24 cellular contexts compared by ENCODE assay signal in the genomic region with DNA sequence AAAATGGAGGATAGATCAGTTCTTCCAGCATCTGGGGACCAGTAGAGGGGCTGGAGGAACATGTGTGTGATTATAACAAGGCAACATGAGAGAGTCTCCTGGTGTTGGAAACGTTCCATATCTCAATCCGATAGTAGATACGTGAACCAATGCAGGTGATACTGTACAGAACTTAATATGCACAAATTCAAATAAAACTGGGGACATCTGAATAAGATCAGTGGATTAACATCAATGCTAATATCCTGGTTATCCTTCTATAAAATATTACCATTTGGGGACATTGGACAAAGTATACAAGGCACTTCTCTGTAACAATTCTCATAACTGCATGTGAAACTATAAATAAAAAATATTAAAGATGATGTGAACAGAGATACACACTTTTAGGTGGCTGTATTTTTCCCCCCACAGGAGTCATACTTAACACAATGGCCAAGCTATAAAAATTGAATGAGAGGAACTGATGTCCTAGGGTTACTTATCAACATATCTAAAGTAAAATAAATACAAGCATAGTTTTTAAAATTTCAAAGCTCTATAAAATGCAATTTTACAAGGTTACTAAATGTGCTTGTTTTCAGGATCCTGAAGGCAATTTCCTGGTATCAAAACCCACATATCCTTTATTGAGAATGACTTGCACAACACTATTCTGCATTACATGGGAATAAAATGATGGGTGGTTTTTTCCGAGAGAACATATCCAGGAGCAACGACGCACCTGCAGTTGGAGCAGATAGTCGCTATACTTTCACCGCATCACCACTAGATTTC.
"Had no signal": no experiment of that assay in that cellular context is flagged by ENCODE, and none has a peak within 500 bp of the region (broad histone marks: within the 10 kb centered on the region; RNA-seq: fewer than 3 reads in every experiment).

No MANE protein-coding gene starts in this region.

- DNase-seq: dermis blood vessel endothelial cell; effector memory CD8-positive, alpha-beta T cell; heart left ventricle; kidney; pancreas; right cardiac atrium; sigmoid colon; stimulated activated CD4-positive, alpha-beta T cell treated with anti-CD3 and anti-CD28 coated beads, Interleukin-2, amount 100 ng/mL, for 24 hours; stimulated activated CD4-positive, alpha-beta T cell treated with anti-CD3 and anti-CD28 coated beads, Interleukin-4, amount 100 ng/mL, for 24 hours; stimulated activated naive CD4-positive, alpha-beta T cell treated with Interleukin-2 at 50 U/mL for 16 hours; stomach; thyroid gland had no signal

- H3K27ac ChIP-seq: coronary artery, gastroesophageal sphincter, heart left ventricle, hepatocyte, neutrophil, pancreas, sigmoid colon, stomach, thyroid gland had no signal

- H3K9me3 Mint-ChIP-seq: natural killer cell treated with Interleukin-12 subunit alpha and Interleukin-12 subunit beta and Interleukin-15 and Interleukin-18, amount 100 ng/mL, for 72 hours; stimulated activated effector memory CD8-positive, alpha-beta T cell treated with anti-CD3 and anti-CD28 coated beads, Interleukin-12 subunit alpha, Interleukin-12 subunit beta, amount 100 ng/mL, for 72 hours; type B pancreatic cell had no signal

- H3K79me2 ChIP-seq: hepatocyte had no signal

- H3K27ac Mint-ChIP-seq: effector memory CD8-positive, alpha-beta T cell; memory B cell; natural killer cell treated with Interleukin-12 subunit alpha and Interleukin-12 subunit beta and Interleukin-15 and Interleukin-18, amount 100 ng/mL, for 72 hours; progenitor cell of endocrine pancreas; stimulated activated effector memory CD8-positive, alpha-beta T cell treated with anti-CD3 and anti-CD28 coated beads, Interleukin-12 subunit alpha, Interleukin-12 subunit beta, amount 100 ng/mL, for 72 hours; type B pancreatic cell had no signal

- H2AFZ ChIP-seq: hepatocyte had no signal

- H3K4me1 ChIP-seq: gastroesophageal sphincter, pancreas, sigmoid colon, stomach, thyroid gland had no signal

- ATAC-seq: effector memory CD8-positive, alpha-beta T cell; gastroesophageal sphincter; heart left ventricle; left lobe of liver; natural killer cell treated with Interleukin-12 subunit alpha and Interleukin-12 subunit beta and Interleukin-15 and Interleukin-18, amount 100 ng/mL, for 72 hours; pancreas; stimulated activated effector memory CD8-positive, alpha-beta T cell treated with anti-CD3 and anti-CD28 coated beads, Interleukin-12 subunit alpha, Interleukin-12 subunit beta, amount 100 ng/mL, for 72 hours had no signal

- H3K36me3 Mint-ChIP-seq: memory B cell; natural killer cell treated with Interleukin-12 subunit alpha and Interleukin-12 subunit beta and Interleukin-15 and Interleukin-18, amount 100 ng/mL, for 72 hours; stimulated activated effector memory CD8-positive, alpha-beta T cell treated with anti-CD3 and anti-CD28 coated beads, Interleukin-12 subunit alpha, Interleukin-12 subunit beta, amount 100 ng/mL, for 72 hours; type B pancreatic cell had no signal

- H3K4me2 ChIP-seq: hepatocyte had no signal

- H3K27me3 Mint-ChIP-seq: effector memory CD8-positive, alpha-beta T cell; memory B cell; progenitor cell of endocrine pancreas; type B pancreatic cell had no signal

- H3K36me3 ChIP-seq: gastroesophageal sphincter, heart left ventricle, neutrophil, pancreas, sigmoid colon, stomach, thyroid gland had no signal

- H3K9me3 ChIP-seq: neutrophil, pancreas, stomach, thyroid gland had no signal

- H3K4me1 Mint-ChIP-seq: memory B cell; stimulated activated effector memory CD8-positive, alpha-beta T cell treated with anti-CD3 and anti-CD28 coated beads, Interleukin-12 subunit alpha, Interleukin-12 subunit beta, amount 100 ng/mL, for 72 hours had no signal

- H3K4me3 Mint-ChIP-seq: effector memory CD8-positive, alpha-beta T cell; memory B cell; natural killer cell treated with Interleukin-12 subunit alpha and Interleukin-12 subunit beta and Interleukin-15 and Interleukin-18, amount 100 ng/mL, for 72 hours; neural crest cell; stimulated activated effector memory CD8-positive, alpha-beta T cell treated with anti-CD3 and anti-CD28 coated beads, Interleukin-12 subunit alpha, Interleukin-12 subunit beta, amount 100 ng/mL, for 72 hours; type B pancreatic cell had no signal

- H3K4me3 ChIP-seq: coronary artery, gastroesophageal sphincter, heart left ventricle, hepatocyte, lung, pancreas, sigmoid colon, stomach, thyroid gland had no signal

- H3K27me3 ChIP-seq: gastroesophageal sphincter, heart left ventricle, hepatocyte, neutrophil, pancreas, sigmoid colon, stomach, thyroid gland had no signal
